8 cellular contexts compared by ENCODE assay signal in genomic region chr2:98936133-98936916, GRCh38. TPM values are rescaled to one million over a fixed set of nuclear protein-coding genes. Genes with fewer than 3 reads are reported as not detected.
A peak's percentile ranks its signal among the peaks of the same experiment; 100 is the strongest.
DNase-seq lines count a peak whose midpoint lies in the region; ATAC-seq and TF ChIP-seq lines count a peak whose summit lies in the region.

Gene CRACDL (minus strand): TSS chr2:98936225. CDS start chr2:98846800, 89,425 bp downstream.

- H3K4me3 ChIP-seq in kidney epithelial cell (ENCODE audit: low read depth, low read length) = peak within 1 kb of the TSS; percentile 46

- DNase-seq in D341Med (ENCODE audit: low spot score) = peak; percentile 59
- peak; percentile 28 for DNase-seq in NCI-H1105 (lab: John Stamatoyannopoulos, UW)
- peak; percentile 70 for DNase-seq in astrocyte of the hippocampus (ENCODE audit: low read depth, low spot score)
- no peak for DNase-seq in kidney epithelial cell (ENCODE audit: low read depth)
- DNase-seq in stimulated activated CD4-positive, alpha-beta T cell treated with anti-CD3 and anti-CD28 coated beads, Interleukin-1b, Interleukin-23, amount 100 ng/mL, for 4 hours (ENCODE audit: low read depth in 2 of 2) = peak; percentile 4 to 11
- no peak for DNase-seq in GF-D8 (lab: John Stamatoyannopoulos, UW)
- DNase-seq in UCSD-AML1 (lab: John Stamatoyannopoulos, UW; ENCODE audit: unreplicated experiment) = no peak

- peaks cover 12% of the 10 kb centered on the region for H3K27me3 ChIP-seq in kidney epithelial cell (ENCODE audit: control insufficient read depth, insufficient read depth, low read length)

- no peak for ATAC-seq in HG03039 (IDR thresholded peaks at IDR 0.05; ENCODE audit: unreplicated experiment)

- peak; percentile 8 for TF ChIP-seq CTCF in kidney epithelial cell (IDR thresholded peaks at IDR 0.05; ENCODE audit: insufficient read depth, low read length, poor library complexity, severe bottlenecking)

- H3K36me3 ChIP-seq in kidney epithelial cell (ENCODE audit: control insufficient read depth, insufficient read depth, low read length) = no peaks in the 10 kb centered on the region

RNA-seq across cellular contexts. Expression of gene CRACDL, which starts in this region (rescaled TPM):
- total RNA-seq in kidney epithelial cell = 1.4 TPM in 2 replicates

Comparison
In these comparisons a context has a peak if more than half of its experiments do, and no peak if none do; other contexts are left out.
1. DNase-seq: peak in D341Med (single experiment), NCI-H1105 (single experiment), astrocyte of the hippocampus (single experiment) and stimulated activated CD4-positive, alpha-beta T cell treated with anti-CD3 and anti-CD28 coated beads, Interleukin-1b, Interleukin-23, amount 100 ng/mL, for 4 hours (2 of 2); none in kidney epithelial cell (single experiment), GF-D8 (single experiment) and UCSD-AML1 (single experiment).